Comparison of ENCODE assay signal across 1 cellular context in genomic region chr5:62431735-62432617, GRCh38.
TF ChIP-seq lines count a peak whose summit lies in the region.

No MANE protein-coding gene starts in this region.

TF ChIP-seq in K562, 482 proteins besides CTCF, POLR2A, EP300 and RAD21 (continued from another document and continues in another):
- TF ChIP-seq ZBTB12 (CRISPR knock-in tag; IDR thresholded peaks at IDR 0.05), result no peak
- no peak for TF ChIP-seq TARDBP (IDR thresholded peaks at IDR 0.05)
- no peak for TF ChIP-seq CHCHD3 (CRISPR knock-in tag; IDR thresholded peaks at IDR 0.05)
- no peak for TF ChIP-seq NFE2L1 (tag; IDR thresholded peaks at IDR 0.05; ENCODE audit: borderline replicate concordance, low read depth)
- no peak for TF ChIP-seq ZBTB2 (IDR thresholded peaks at IDR 0.05)
- TF ChIP-seq CEBPB (tag; IDR thresholded peaks at IDR 0.05), result peak; percentile 33; the same call in 1 of the 2 replicates
- TF ChIP-seq BRF1 (IDR thresholded peaks at IDR 0.05; ENCODE audit: borderline replicate concordance, extremely low read depth, insufficient read length), result no peak
- TF ChIP-seq HDAC6 (IDR thresholded peaks at IDR 0.05; ENCODE audit: low read depth, low read length), result no peak
- no peak for TF ChIP-seq TAF9B (IDR thresholded peaks at IDR 0.05; ENCODE audit: partially characterized antibody)
- no peak for TF ChIP-seq CREB5 (CRISPR knock-in tag; IDR thresholded peaks at IDR 0.05)
- TF ChIP-seq ZNF592 (IDR thresholded peaks at IDR 0.05), result 0 out of 2 replicates have a peak, but pooled peaks have one; percentile 40
- no peak for TF ChIP-seq TRIM28 (IDR thresholded peaks at IDR 0.05)
- no peak for TF ChIP-seq CBFA2T2 (conservative IDR thresholded peaks at IDR 0.05)
- TF ChIP-seq TRIM24 (IDR thresholded peaks at IDR 0.05), result no peak
- TF ChIP-seq GABPB1 (CRISPR knock-in tag; IDR thresholded peaks at IDR 0.05), result no peak
- TF ChIP-seq PHB2 (IDR thresholded peaks at IDR 0.05; ENCODE audit: low read depth), result no peak
- no peak for TF ChIP-seq AFF1 (IDR thresholded peaks at IDR 0.05; ENCODE audit: low read depth in 1 of 2, partially characterized antibody in 2 of 2)
- TF ChIP-seq CBX5 (IDR thresholded peaks at IDR 0.05; ENCODE audit: borderline replicate concordance, low read depth), result no peak
- TF ChIP-seq NFYB (IDR thresholded peaks at IDR 0.05; ENCODE audit: extremely low read depth, insufficient read length), result no peak
- no peak for TF ChIP-seq TBP (optimal IDR thresholded peaks at IDR 0.05; ENCODE audit: low read depth, low read length)
- TF ChIP-seq ZNF280A (IDR thresholded peaks at IDR 0.05; ENCODE audit: low read depth, partially characterized antibody), result no peak
- TF ChIP-seq ZBTB34 (CRISPR knock-in tag; IDR thresholded peaks at IDR 0.05), result no peak
- TF ChIP-seq NEUROD1 (IDR thresholded peaks at IDR 0.05; ENCODE audit: borderline replicate concordance, low read depth, low read length, partially characterized antibody), result no peak
- no peak for TF ChIP-seq TSC22D4 (tag; IDR thresholded peaks at IDR 0.05)
- peak; percentile 13; the same call in 1 of the 2 replicates for TF ChIP-seq ZNF395 (CRISPR knock-in tag; IDR thresholded peaks at IDR 0.05)
- no peak for TF ChIP-seq SAFB (IDR thresholded peaks at IDR 0.05; ENCODE audit: borderline replicate concordance, low read depth, low read length)
- TF ChIP-seq ELF1 (tag; IDR thresholded peaks at IDR 0.05), result no peak
- no peak for TF ChIP-seq RBM17 (IDR thresholded peaks at IDR 0.05; ENCODE audit: borderline replicate concordance, low read depth, low read length)
- TF ChIP-seq BHLHE40 (IDR thresholded peaks at IDR 0.05; ENCODE audit: low read length), result no peak
- TF ChIP-seq FOXO4 (CRISPR knock-in tag; IDR thresholded peaks at IDR 0.05), result no peak
- no peak for TF ChIP-seq SP2 (IDR thresholded peaks at IDR 0.05; ENCODE audit: extremely low read depth, low read depth, low read length, poor library complexity, severe bottlenecking)
- TF ChIP-seq ZNF584 (CRISPR knock-in tag; IDR thresholded peaks at IDR 0.05; ENCODE audit: low read depth), result 0 out of 2 replicates have a peak, but pooled peaks have one; percentile 21
- TF ChIP-seq SMAD4 (CRISPR knock-in tag; conservative IDR thresholded peaks at IDR 0.05), result 0 out of 2 replicates have a peak, but pooled peaks have one; percentile 12
- peak; percentile 29; the same call in 1 of the 2 replicates for TF ChIP-seq HDAC8 (tag; IDR thresholded peaks at IDR 0.05)
- no peak for TF ChIP-seq ZNF197 (CRISPR knock-in tag; IDR thresholded peaks at IDR 0.05; ENCODE audit: low read depth)
- no peak for TF ChIP-seq HES1 (IDR thresholded peaks at IDR 0.05; ENCODE audit: low read depth)
- TF ChIP-seq CREBBP (IDR thresholded peaks at IDR 0.05; ENCODE audit: low read depth, low read length), result no peak
- no peak for TF ChIP-seq ZNF780A (CRISPR knock-in tag; IDR thresholded peaks at IDR 0.05)
- peak; percentile 64 for TF ChIP-seq NFRKB (IDR thresholded peaks at IDR 0.05; ENCODE audit: low read depth)
- TF ChIP-seq WHSC1 (IDR thresholded peaks at IDR 0.05; ENCODE audit: low read length), result peak; percentile 28
- peak; percentile 67 for TF ChIP-seq ZNF589 (CRISPR knock-in tag; IDR thresholded peaks at IDR 0.05; ENCODE audit: low read depth)
- TF ChIP-seq E2F5 (CRISPR knock-in tag; IDR thresholded peaks at IDR 0.05), result no peak
